In the genomic region with DNA sequence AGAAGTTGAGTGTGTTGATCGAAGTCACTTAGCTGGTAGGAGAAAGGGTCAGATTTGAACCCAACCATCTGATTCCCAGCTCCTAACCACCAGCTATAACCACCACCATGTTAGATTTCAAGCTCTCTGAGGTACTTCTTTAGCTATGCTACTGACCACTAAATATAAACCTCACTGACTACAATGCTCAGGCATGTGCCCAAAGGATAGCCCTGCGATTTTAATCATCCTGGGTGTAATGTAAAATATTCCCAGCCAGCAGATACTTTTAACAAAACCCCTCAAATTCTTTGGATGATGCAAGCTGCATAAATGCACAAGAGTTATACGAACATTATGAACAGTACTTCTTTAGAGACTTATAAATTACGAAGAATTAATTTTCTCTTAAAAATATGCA, we compare ENCODE assay signal across 20 cellular contexts.
DNase-seq lines count a peak whose midpoint lies in the region; ATAC-seq and TF ChIP-seq lines count a peak whose summit lies in the region.
"Had no signal": no experiment of that assay in that cellular context is flagged by ENCODE, and none has a peak within 500 bp of the region (broad histone marks: within the 10 kb centered on the region; RNA-seq: fewer than 3 reads in every experiment).

No MANE protein-coding gene starts in this region.

- H3K4me3 ChIP-seq in AG10803 (ENCODE audit: low read length): no peak overlapping the region
- H3K4me3 ChIP-seq in heart left ventricle: no peak overlapping the region
- H3K4me3 ChIP-seq: right lobe of liver, vagina had no signal

- H3K27me3 Mint-ChIP-seq in chondrocyte (ENCODE audit: low read depth) (no peaks in the 10 kb centered on the region), mesothelial cell of epicardium (ENCODE audit: low read depth) (no peaks in the 10 kb centered on the region)

- no peaks in the 10 kb centered on the region for H3K4me1 ChIP-seq in heart left ventricle
- H3K4me1 ChIP-seq: foreskin keratinocyte, right lobe of liver, vagina had no signal

- H3K4me3 Mint-ChIP-seq in chondrocyte (ENCODE audit: unreplicated experiment) (no peak overlapping the region), mesothelial cell of epicardium (no peak overlapping the region)
- H3K4me3 Mint-ChIP-seq: activated CD4-positive, alpha-beta memory T cell treated with anti-CD3 and anti-CD28 coated beads for 36 hours had no signal

- no peaks in the 10 kb centered on the region for H3K9me3 ChIP-seq in heart left ventricle
- H3K9me3 ChIP-seq: right lobe of liver, vagina had no signal

- H3K4me1 Mint-ChIP-seq in chondrocyte (ENCODE audit: low read depth) (peaks cover 30% of the 10 kb centered on the region), mesothelial cell of epicardium (peaks cover 27% of the 10 kb centered on the region)

- ATAC-seq in heart left ventricle (no peak), HG03196 (IDR thresholded peaks at IDR 0.05; ENCODE audit: unreplicated experiment) (no peak)
- ATAC-seq: activated naive CD4-positive, alpha-beta T cell treated with anti-CD3 and anti-CD28 coated beads, Interleukin-2, amount 50 U/mL, for 72 hours; foreskin keratinocyte; left colon; right lobe of liver had no signal

- TF ChIP-seq CTCF in AG10803 (conservative IDR thresholded peaks at IDR 0.05; ENCODE audit: low read length): no peak
- TF ChIP-seq CTCF in chondrocyte (IDR thresholded peaks at IDR 0.05): no peak
- TF ChIP-seq CTCF in mesothelial cell of epicardium (IDR thresholded peaks at IDR 0.05; ENCODE audit: unreplicated experiment): no peak
- no peak for TF ChIP-seq CTCF in heart left ventricle (IDR thresholded peaks at IDR 0.05)

- H3K36me3 ChIP-seq in heart left ventricle: no peaks in the 10 kb centered on the region
- H3K36me3 ChIP-seq: vagina had no signal

- no peaks in the 10 kb centered on the region for H3K27me3 ChIP-seq in heart left ventricle
- H3K27me3 ChIP-seq: foreskin keratinocyte, right lobe of liver, vagina had no signal

- DNase-seq in AG10803 (ENCODE audit: low read depth): peak; percentile 97
- peak; percentile 43 for DNase-seq in LHCN-M2 (ENCODE audit: low read depth)
- no peak for DNase-seq in chondrocyte (ENCODE audit: low spot score)
- DNase-seq in mesothelial cell of epicardium (ENCODE audit: low spot score in 2 of 2, unreplicated experiment in 2 of 2): no peak
- no peak for DNase-seq in heart left ventricle
- no peak for DNase-seq in activated CD4-positive, CD25-positive, alpha-beta regulatory T cell (lab: John Stamatoyannopoulos, UW)
- DNase-seq in NCI-H2107 treated with DMSO at 0.1 percent for 48 hours (lab: John Stamatoyannopoulos, UW; ENCODE audit: unreplicated experiment): no peak
- DNase-seq: activated CD4-positive, alpha-beta memory T cell treated with anti-CD3 and anti-CD28 coated beads for 36 hours; activated T-cell treated with anti-CD3 and anti-CD28 coated beads, Interleukin-2, amount 50 U/mL, for 48 hours; AML-193; effector CD4-positive, alpha-beta T cell; left colon; NK-92 treated with Interleukin-12 subunit alpha and Interleukin-12 subunit beta, amount 100 ng/mL, for 24 hours; nucleus accumbens; right lobe of liver; stimulated activated CD4-positive, alpha-beta T cell treated with anti-CD3 and anti-CD28 coated beads, Interleukin-2, amount 100 ng/mL, for 24 hours had no signal

- intact Hi-C loops in heart left ventricle (cut with DNase I): no loop called here

- peak overlapping the region; percentile 89 for H3K27ac Mint-ChIP-seq in chondrocyte (ENCODE audit: unreplicated experiment)
- peak overlapping the region; percentile 52 for H3K27ac Mint-ChIP-seq in mesothelial cell of epicardium
- H3K27ac Mint-ChIP-seq: activated CD4-positive, alpha-beta memory T cell treated with anti-CD3 and anti-CD28 coated beads for 36 hours; activated naive CD4-positive, alpha-beta T cell treated with anti-CD3 and anti-CD28 coated beads, Interleukin-2, amount 50 U/mL, for 72 hours had no signal

- no peak for TF ChIP-seq POLR2A in heart left ventricle (IDR thresholded peaks at IDR 0.05)

- H3K27ac ChIP-seq in heart left ventricle: no peak overlapping the region
- H3K27ac ChIP-seq: foreskin keratinocyte, right lobe of liver, vagina had no signal

- H3K9me3 Mint-ChIP-seq in chondrocyte (ENCODE audit: low read depth) (peaks cover 14% of the 10 kb centered on the region), mesothelial cell of epicardium (peaks cover 11% of the 10 kb centered on the region)
- H3K9me3 Mint-ChIP-seq: activated CD4-positive, alpha-beta memory T cell treated with anti-CD3 and anti-CD28 coated beads for 36 hours; activated naive CD4-positive, alpha-beta T cell treated with anti-CD3 and anti-CD28 coated beads, Interleukin-2, amount 50 U/mL, for 72 hours had no signal

- WGBS in heart left ventricle, 4 donors: 90 to 94% (median 93%) methylated on average over 4 of the region's 4 CpGs

- H3K36me3 Mint-ChIP-seq in chondrocyte (ENCODE audit: low read depth) (peaks cover 5% of the 10 kb centered on the region), mesothelial cell of epicardium (peaks cover 2% of the 10 kb centered on the region)
- H3K36me3 Mint-ChIP-seq: activated CD4-positive, alpha-beta memory T cell treated with anti-CD3 and anti-CD28 coated beads for 36 hours; activated naive CD4-positive, alpha-beta T cell treated with anti-CD3 and anti-CD28 coated beads, Interleukin-2, amount 50 U/mL, for 72 hours had no signal

Comparison
In these comparisons a context has a peak if more than half of its experiments do, and no peak if none do; other contexts are left out.
1. DNase-seq: peak in AG10803 (single experiment) and LHCN-M2 (single experiment); none in chondrocyte (single experiment), mesothelial cell of epicardium (0 of 2), heart left ventricle (0 of 5), activated CD4-positive, CD25-positive, alpha-beta regulatory T cell (0 of 4) and NCI-H2107 treated with DMSO at 0.1 percent for 48 hours (single experiment).